ENCODE assay signal across 12 cellular contexts in the genomic region with DNA sequence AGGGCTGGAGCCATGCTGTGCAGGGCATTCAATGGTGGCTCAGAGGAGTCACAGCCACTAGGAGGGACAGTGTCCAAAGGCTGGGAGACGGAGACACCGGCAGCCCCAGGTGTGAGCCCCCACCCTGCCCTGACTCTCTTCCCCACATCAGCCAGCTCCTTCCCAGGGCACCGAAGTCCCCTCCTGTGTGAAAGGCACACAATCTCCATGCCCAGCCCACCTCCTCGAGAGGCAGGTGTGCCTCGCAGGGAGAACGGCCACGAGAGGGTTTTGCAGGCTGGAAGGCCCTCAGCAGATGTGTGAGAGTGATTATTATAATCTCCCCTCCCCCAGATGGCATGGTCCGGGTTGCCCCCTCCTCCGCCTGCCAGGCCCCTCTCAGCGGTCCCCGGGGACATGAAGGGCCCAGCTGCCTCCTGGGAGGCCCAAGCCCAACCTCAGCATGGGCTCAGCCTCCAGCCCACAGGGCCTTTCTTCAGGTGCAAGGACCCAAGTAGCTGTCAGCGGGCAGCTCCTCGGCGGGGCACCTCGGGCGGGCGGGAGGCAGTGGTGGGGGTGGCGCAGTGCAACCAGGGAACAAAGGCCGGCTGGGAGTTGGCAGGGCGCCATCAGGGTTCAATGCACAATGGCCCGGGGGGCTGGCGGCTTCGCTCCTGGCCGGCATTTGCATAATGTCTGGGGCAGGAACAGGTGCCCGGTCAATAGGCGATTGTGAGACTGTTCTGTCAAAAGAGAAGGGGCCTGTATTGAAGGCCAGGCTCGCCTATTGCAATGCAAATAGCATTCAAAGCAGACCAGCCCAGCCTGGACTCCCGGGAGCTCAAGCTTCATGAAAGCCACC.
DNase-seq lines count a peak whose midpoint lies in the region; TF ChIP-seq lines count a peak whose summit lies in the region.
"Had no signal": no experiment of that assay in that cellular context is flagged by ENCODE, and none has a peak within 500 bp of the region (broad histone marks: within the 10 kb centered on the region; RNA-seq: fewer than 3 reads in every experiment).

No MANE protein-coding gene starts in this region.

- H3K27me3 ChIP-seq in suprapubic skin = no peaks in the 10 kb centered on the region
- H3K27me3 ChIP-seq: BLaER1 treated with 17β-estradiol and CSF1 and Interleukin-3, amounts not matched to agents 10 nM and 100 nM; esophagus squamous epithelium had no signal

- H3K4me3 ChIP-seq in suprapubic skin = no peak overlapping the region
- H3K4me3 ChIP-seq: BLaER1 treated with 17β-estradiol and CSF1 and Interleukin-3, amounts not matched to agents 10 nM and 100 nM; esophagus squamous epithelium; thoracic aorta had no signal

- 86% methylated on average over 10 of the region's 28 CpGs for WGBS in suprapubic skin

- H3K4me1 ChIP-seq in suprapubic skin = no peaks in the 10 kb centered on the region

- peak; percentile 95 for DNase-seq in DMS153 (lab: John Stamatoyannopoulos, UW)
- peak; percentile 85 for DNase-seq in NCI-H2107 (lab: John Stamatoyannopoulos, UW)
- peak in 60 of 61 donors; percentile 63 to 100 (median 93) for DNase-seq in caudate nucleus (lab: John Stamatoyannopoulos, UW)
- peak; percentile 97 for DNase-seq in midbrain (lab: John Stamatoyannopoulos, UW)
- DNase-seq in suprapubic skin (ENCODE audit: low spot score in 2 of 2) = no peak
- DNase-seq in activated CD4-positive, alpha-beta T cell treated with anti-CD3 and anti-CD28 coated beads for 4 hours = no peak
- DNase-seq in activated T-cell treated with anti-CD3 and anti-CD28 coated beads, Interleukin-2, amount 50 U/mL, for 1 hour = no peak
- no peak for DNase-seq in NCI-H226
- DNase-seq: esophagus squamous epithelium, OCI-M1 had no signal

- TF ChIP-seq CTCF in suprapubic skin (IDR thresholded peaks at IDR 0.05) = no peak

- TF ChIP-seq EP300 in suprapubic skin (IDR thresholded peaks at IDR 0.05) = no peak

- H3K9me3 ChIP-seq in suprapubic skin = no peaks in the 10 kb centered on the region
- H3K9me3 ChIP-seq: BLaER1 treated with 17β-estradiol and CSF1 and Interleukin-3, amounts not matched to agents 10 nM and 100 nM; esophagus squamous epithelium; thoracic aorta had no signal

- H3K36me3 ChIP-seq in suprapubic skin = no peaks in the 10 kb centered on the region
- H3K36me3 ChIP-seq: BLaER1 treated with 17β-estradiol and CSF1 and Interleukin-3, amounts not matched to agents 10 nM and 100 nM; esophagus squamous epithelium; thoracic aorta had no signal

- TF ChIP-seq POLR2A in suprapubic skin (IDR thresholded peaks at IDR 0.05) = no peak

- peak overlapping the region; percentile 73 for H3K27ac ChIP-seq in caudate nucleus (ENCODE audit: low read depth, low read length)
- no peak overlapping the region for H3K27ac ChIP-seq in suprapubic skin
- H3K27ac ChIP-seq: BLaER1 treated with 17β-estradiol and CSF1 and Interleukin-3, amounts not matched to agents 10 nM and 100 nM; esophagus squamous epithelium; thoracic aorta had no signal

Comparison
In these comparisons a context has a peak if more than half of its experiments do, and no peak if none do; other contexts are left out.
1. DNase-seq: peak in DMS153 (single experiment), NCI-H2107 (single experiment), caudate nucleus (60 of 61) and midbrain (single experiment); none in suprapubic skin (0 of 2), activated CD4-positive, alpha-beta T cell treated with anti-CD3 and anti-CD28 coated beads for 4 hours (0 of 2), activated T-cell treated with anti-CD3 and anti-CD28 coated beads, Interleukin-2, amount 50 U/mL, for 1 hour (single experiment) and NCI-H226 (single experiment).